Comparison of ENCODE assay signal across 8 cellular contexts in genomic region chr6:52063584-52064400, GRCh38. TPM values are rescaled to one million over a fixed set of nuclear protein-coding genes. Genes with fewer than 3 reads are reported as not detected.
DNase-seq lines count a peak whose midpoint lies in the region; ATAC-seq lines count a peak whose summit lies in the region.

No MANE protein-coding gene starts in this region.

- H3K27me3 Mint-ChIP-seq in activated naive CD8-positive, alpha-beta T cell treated with anti-CD3 and anti-CD28 coated beads for 36 hours: no peaks in the 10 kb centered on the region

- H3K36me3 Mint-ChIP-seq in activated naive CD8-positive, alpha-beta T cell treated with anti-CD3 and anti-CD28 coated beads for 36 hours: no peaks in the 10 kb centered on the region

- peak overlapping the region; percentile 79 for H3K27ac Mint-ChIP-seq in activated naive CD8-positive, alpha-beta T cell treated with anti-CD3 and anti-CD28 coated beads for 36 hours

- peak; percentile 77 for ATAC-seq in GM19468 (IDR thresholded peaks at IDR 0.05; ENCODE audit: extremely low read depth, unreplicated experiment)
- ATAC-seq in HG03565 (IDR thresholded peaks at IDR 0.05; ENCODE audit: unreplicated experiment): peak; percentile 96

- H3K4me3 Mint-ChIP-seq in activated naive CD8-positive, alpha-beta T cell treated with anti-CD3 and anti-CD28 coated beads for 36 hours: peak overlapping the region; percentile 16

- peak; percentile 23 for DNase-seq in DMS114 treated with DMSO at 0.1 percent for 48 hours (lab: John Stamatoyannopoulos, UW; ENCODE audit: unreplicated experiment)
- peak; percentile 5 for DNase-seq in SKM-1 (lab: John Stamatoyannopoulos, UW; ENCODE audit: unreplicated experiment)
- DNase-seq in activated naive CD8-positive, alpha-beta T cell treated with anti-CD3 and anti-CD28 coated beads for 36 hours: peak; percentile 64
- DNase-seq in islet precursor cell: peak; percentile 75
- peak; percentile 68 for DNase-seq in stimulated activated CD4-positive, alpha-beta T cell treated with anti-CD3 and anti-CD28 coated beads, Interleukin-4, amount 100 ng/mL, for 24 hours
- DNase-seq in NCI-H2196 treated with DMSO at 0.1 percent for 48 hours (lab: John Stamatoyannopoulos, UW; ENCODE audit: unreplicated experiment): no peak

- H3K9me3 Mint-ChIP-seq in activated naive CD8-positive, alpha-beta T cell treated with anti-CD3 and anti-CD28 coated beads for 36 hours: no peaks in the 10 kb centered on the region

- H3K4me1 Mint-ChIP-seq in activated naive CD8-positive, alpha-beta T cell treated with anti-CD3 and anti-CD28 coated beads for 36 hours: peaks cover 8% of the 10 kb centered on the region

RNA-seq across cellular contexts. Expression of gene PKHD1, which starts 23.6 kb away (rescaled TPM):
- not detected for total RNA-seq in activated naive CD8-positive, alpha-beta T cell treated with anti-CD3 and anti-CD28 coated beads for 36 hours
